Comparison of ENCODE assay signal across 1 cellular context in the genomic region with DNA sequence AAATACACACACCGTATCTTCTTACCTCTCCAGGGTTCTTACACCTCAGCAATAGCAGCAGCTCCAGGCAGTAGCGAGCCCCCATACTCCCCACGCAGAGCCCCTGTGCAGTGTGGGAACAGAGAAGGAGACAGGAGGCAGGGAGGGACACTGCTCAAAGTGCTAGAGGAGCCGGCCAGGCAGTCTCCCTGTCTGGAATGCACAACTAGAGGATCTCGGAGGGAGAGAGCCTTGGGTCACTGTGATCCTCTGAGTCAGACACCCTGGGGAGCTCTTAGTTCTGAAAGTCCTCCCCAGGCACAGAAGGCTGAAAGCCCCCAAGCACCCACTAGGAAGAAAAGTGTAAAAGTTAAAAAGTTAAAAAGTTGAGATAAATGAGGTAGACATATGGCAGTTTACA.
TF ChIP-seq lines count a peak whose summit lies in the region.

No MANE protein-coding gene starts in this region.

TF ChIP-seq in IMR-90, 13 proteins besides CTCF, POLR2A, EP300 and RAD21:
- TF ChIP-seq BHLHE40 (IDR thresholded peaks at IDR 0.05; ENCODE audit: low read depth, low read length) = no peak
- TF ChIP-seq MAFK (IDR thresholded peaks at IDR 0.05; ENCODE audit: low read depth, low read length) = no peak
- no peak for TF ChIP-seq MAZ (IDR thresholded peaks at IDR 0.05; ENCODE audit: borderline replicate concordance, low read depth, low read length)
- no peak for TF ChIP-seq FOS (IDR thresholded peaks at IDR 0.05; ENCODE audit: low read depth, low read length)
- no peak for TF ChIP-seq RCOR1 (IDR thresholded peaks at IDR 0.05; ENCODE audit: insufficient replicate concordance, low read length)
- no peak for TF ChIP-seq SMC3 (IDR thresholded peaks at IDR 0.05; ENCODE audit: low read depth, low read length)
- TF ChIP-seq RFX5 (IDR thresholded peaks at IDR 0.05; ENCODE audit: low read depth, low read length) = no peak
- TF ChIP-seq ELK1 (IDR thresholded peaks at IDR 0.05; ENCODE audit: borderline replicate concordance, low read depth, low read length) = no peak
- TF ChIP-seq USF2 (IDR thresholded peaks at IDR 0.05; ENCODE audit: low read depth, low read length) = no peak
- no peak for TF ChIP-seq MXI1 (IDR thresholded peaks at IDR 0.05; ENCODE audit: borderline replicate concordance, low read depth, low read length)
- TF ChIP-seq CEBPB (IDR thresholded peaks at IDR 0.05; ENCODE audit: low read depth, low read length) = no peak
- TF ChIP-seq CHD1 (IDR thresholded peaks at IDR 0.05; ENCODE audit: low read depth, low read length) = no peak
- TF ChIP-seq NFE2L2 (IDR thresholded peaks at IDR 0.05; ENCODE audit: low read depth, low read length) = no peak
